Comparison of ENCODE assay signal across 12 cellular contexts in genomic region chr19:35851213-35852028, GRCh38. TPM values are rescaled to one million over a fixed set of nuclear protein-coding genes. Genes with fewer than 3 reads are reported as not detected.
DNase-seq lines count a peak whose midpoint lies in the region; ATAC-seq and TF ChIP-seq lines count a peak whose summit lies in the region.
"Had no signal": no experiment of that assay in that cellular context is flagged by ENCODE, and none has a peak within 500 bp of the region (broad histone marks: within the 10 kb centered on the region; RNA-seq: fewer than 3 reads in every experiment).

No MANE protein-coding gene starts in this region.

- no peak overlapping the region for H2BK5ac ChIP-seq in H9 (ENCODE audit: insufficient read length, low read length)

- no peaks in the 10 kb centered on the region for H3K79me1 ChIP-seq in H9 (ENCODE audit: insufficient read depth, low read depth, low read length, poor library complexity, severe bottlenecking)

- CTCF ChIA-PET in activated CD4-positive, alpha-beta memory T cell treated with anti-CD3 and anti-CD28 coated beads, Interleukin-2, amount 10 ng/mL, durations not matched to agents 7 days and 5 days (lab: Charles Lee), result no interaction called here

- H3K27me3 ChIP-seq in H9 (ENCODE audit: insufficient read depth, low read length), result peaks cover 2% of the 10 kb centered on the region; the same call in 1 of the 2 replicates

- H4K20me1 ChIP-seq in H9 (ENCODE audit: control insufficient read depth, insufficient read depth, insufficient read length), result no peaks in the 10 kb centered on the region

- H3K27ac Mint-ChIP-seq in H9, result peak overlapping the region in 1 of 3 experiments; percentile 81; a peak in 2 of 7 replicates
- no peak overlapping the region for H3K27ac Mint-ChIP-seq in chondrocyte (ENCODE audit: unreplicated experiment)
- H3K27ac Mint-ChIP-seq in activated CD4-positive, alpha-beta memory T cell treated with anti-CD3 and anti-CD28 coated beads, Interleukin-2, amount 10 ng/mL, durations not matched to agents 7 days and 5 days, result no peak overlapping the region
- H3K27ac Mint-ChIP-seq in stimulated activated naive B cell treated with anti-CD40 and anti-IgM and Interleukin-4, amounts not matched to agents 10 μg/mL and 1 μg/mL and 100 μg/mL, for 72 hours, result no peak overlapping the region
- H3K27ac Mint-ChIP-seq: CD14-positive monocyte; dendritic cell treated with granulocyte-macrophage colony-stimulating factor and Interleukin-4, amounts not matched to agents 40 ng/mL and 50 ng/mL, for 4 days had no signal

- H3K23me2 ChIP-seq in H9 (ENCODE audit: insufficient read length, low read depth, low read length, poor library complexity, severe bottlenecking), result peaks cover 12% of the 10 kb centered on the region

- no peak overlapping the region for H2BK120ac ChIP-seq in H9 (ENCODE audit: low read depth, low read length, poor library complexity, severe bottlenecking)

- no peaks in the 10 kb centered on the region for H3K9me3 ChIP-seq in H9 (ENCODE audit: control insufficient read depth, low read depth, low read length)
- H3K9me3 ChIP-seq: heart right ventricle had no signal

- H4K5ac ChIP-seq in H9 (ENCODE audit: insufficient read length, low read depth, low read length), result peak overlapping the region; percentile 72

- H4K91ac ChIP-seq in H9 (ENCODE audit: insufficient read length, low read depth, low read length), result no peak overlapping the region

- H3K4me2 ChIP-seq in H9 (ENCODE audit: insufficient read depth, insufficient read length, low read length), result no peak overlapping the region

- no CpG with 5 or more reads among the region's 32 CpGs for WGBS in H9 (ENCODE audit: extremely low coverage, insufficient read length, low lambda C conversion rate)

- H4K8ac ChIP-seq in H9 (replicated peaks; ENCODE audit: insufficient read length, low read depth, low read length), result no peak overlapping the region

- no peak overlapping the region for H3K56ac ChIP-seq in H9 (ENCODE audit: insufficient read length, low read depth, low read length)

- H3K4me1 Mint-ChIP-seq in H9 (peaks cover 13 to 36% of the 10 kb centered on the region in 2 experiments), chondrocyte (ENCODE audit: low read depth) (peaks cover under 1% of the 10 kb centered on the region)
- H3K4me1 Mint-ChIP-seq in activated CD4-positive, alpha-beta memory T cell treated with anti-CD3 and anti-CD28 coated beads, Interleukin-2, amount 10 ng/mL, durations not matched to agents 7 days and 5 days, result peaks cover 3% of the 10 kb centered on the region
- peaks cover 8 to 10% of the 10 kb centered on the region in 2 donors for H3K4me1 Mint-ChIP-seq in stimulated activated naive B cell treated with anti-CD40 and anti-IgM and Interleukin-4, amounts not matched to agents 10 μg/mL and 1 μg/mL and 100 μg/mL, for 72 hours
- H3K4me1 Mint-ChIP-seq: CD14-positive monocyte had no signal

- no peak overlapping the region for H3K4ac ChIP-seq in H9 (ENCODE audit: low read depth, low read length)

- no peak overlapping the region for H2AK5ac ChIP-seq in H9 (ENCODE audit: insufficient read length, low read length)

- H3K18ac ChIP-seq in H9 (ENCODE audit: insufficient read length, low read depth, low read length), result peak overlapping the region; percentile 87

- H2BK20ac ChIP-seq in H9 (ENCODE audit: low read depth, low read length, poor library complexity, severe bottlenecking), result no peak overlapping the region

- no peak overlapping the region for H3K9ac ChIP-seq in H9 (ENCODE audit: extremely low read depth, insufficient read length, low read length)

- TF ChIP-seq CTCF in 22Rv1 (IDR thresholded peaks at IDR 0.05), result peak; percentile 36
- TF ChIP-seq CTCF in H9 (conservative IDR thresholded peaks at IDR 0.05), result peak; percentile 83
- TF ChIP-seq CTCF in chondrocyte (IDR thresholded peaks at IDR 0.05), result peak; percentile 25

- ATAC-seq in stimulated activated naive B cell treated with anti-CD40 and anti-IgM and Interleukin-4, amounts not matched to agents 10 μg/mL and 1 μg/mL and 100 μg/mL, for 72 hours (replicated peaks), result no peak
- ATAC-seq in GM21825 (IDR thresholded peaks at IDR 0.05; ENCODE audit: unreplicated experiment), result no peak

- H3K27me3 Mint-ChIP-seq in H9 (ENCODE audit: low read depth) (peaks cover 74% of the 10 kb centered on the region), chondrocyte (ENCODE audit: low read depth) (peaks cover 65% of the 10 kb centered on the region)
- H3K27me3 Mint-ChIP-seq in activated CD4-positive, alpha-beta memory T cell treated with anti-CD3 and anti-CD28 coated beads, Interleukin-2, amount 10 ng/mL, durations not matched to agents 7 days and 5 days, result peaks cover 44% of the 10 kb centered on the region
- H3K27me3 Mint-ChIP-seq in stimulated activated naive B cell treated with anti-CD40 and anti-IgM and Interleukin-4, amounts not matched to agents 10 μg/mL and 1 μg/mL and 100 μg/mL, for 72 hours, result peaks cover 69 to 79% of the 10 kb centered on the region in 2 donors

- no peak overlapping the region for H2BK15ac ChIP-seq in H9 (ENCODE audit: low read depth, low read length)

- POLR2A ChIA-PET in activated CD4-positive, alpha-beta memory T cell treated with anti-CD3 and anti-CD28 coated beads, Interleukin-2, amount 10 ng/mL, durations not matched to agents 7 days and 5 days (lab: Charles Lee), result no interaction called here

- no peaks in the 10 kb centered on the region; the same call in 1 of the 2 replicates for H3K4me1 ChIP-seq in H9 (ENCODE audit: insufficient read depth, low read length)

- no peak overlapping the region for H3K14ac ChIP-seq in H9 (ENCODE audit: insufficient read depth, low read length)

- H3K9me3 Mint-ChIP-seq in H9 (no peaks in the 10 kb centered on the region; a peak in 1 of 5 replicates), chondrocyte (ENCODE audit: low read depth) (no peaks in the 10 kb centered on the region)
- no peaks in the 10 kb centered on the region for H3K9me3 Mint-ChIP-seq in activated CD4-positive, alpha-beta memory T cell treated with anti-CD3 and anti-CD28 coated beads, Interleukin-2, amount 10 ng/mL, durations not matched to agents 7 days and 5 days
- no peaks in the 10 kb centered on the region for H3K9me3 Mint-ChIP-seq in stimulated activated naive B cell treated with anti-CD40 and anti-IgM and Interleukin-4, amounts not matched to agents 10 μg/mL and 1 μg/mL and 100 μg/mL, for 72 hours
- H3K9me3 Mint-ChIP-seq: dendritic cell treated with granulocyte-macrophage colony-stimulating factor and Interleukin-4, amounts not matched to agents 40 ng/mL and 50 ng/mL, for 4 days had no signal

- H3T11ph ChIP-seq in H9 (ENCODE audit: low read length), result no peak overlapping the region

- H3K36me3 Mint-ChIP-seq in H9 (ENCODE audit: insufficient read depth in 1 of 3, low read depth in 3 of 3) (no peaks in the 10 kb centered on the region; a peak in 1 of 7 replicates), chondrocyte (ENCODE audit: low read depth) (peaks cover 2% of the 10 kb centered on the region)
- H3K36me3 Mint-ChIP-seq in activated CD4-positive, alpha-beta memory T cell treated with anti-CD3 and anti-CD28 coated beads, Interleukin-2, amount 10 ng/mL, durations not matched to agents 7 days and 5 days (ENCODE audit: low read depth), result no peaks in the 10 kb centered on the region
- no peaks in the 10 kb centered on the region for H3K36me3 Mint-ChIP-seq in stimulated activated naive B cell treated with anti-CD40 and anti-IgM and Interleukin-4, amounts not matched to agents 10 μg/mL and 1 μg/mL and 100 μg/mL, for 72 hours
- H3K36me3 Mint-ChIP-seq: CD14-positive monocyte had no signal

- H3K4me3 Mint-ChIP-seq in H9 (peak overlapping the region; percentile 45 to 68), chondrocyte (ENCODE audit: unreplicated experiment) (no peak overlapping the region)
- H3K4me3 Mint-ChIP-seq in activated CD4-positive, alpha-beta memory T cell treated with anti-CD3 and anti-CD28 coated beads, Interleukin-2, amount 10 ng/mL, durations not matched to agents 7 days and 5 days, result no peak overlapping the region
- no peak overlapping the region for H3K4me3 Mint-ChIP-seq in stimulated activated naive B cell treated with anti-CD40 and anti-IgM and Interleukin-4, amounts not matched to agents 10 μg/mL and 1 μg/mL and 100 μg/mL, for 72 hours
- H3K4me3 Mint-ChIP-seq: dendritic cell treated with granulocyte-macrophage colony-stimulating factor and Interleukin-4, amounts not matched to agents 40 ng/mL and 50 ng/mL, for 4 days had no signal

- H3K23ac ChIP-seq in H9 (ENCODE audit: insufficient read length, low read depth, low read length), result no peak overlapping the region

- H3K27ac ChIP-seq in 22Rv1, result no peak overlapping the region
- no peak overlapping the region for H3K27ac ChIP-seq in H9 (ENCODE audit: insufficient read length, low read depth, low read length)
- H3K27ac ChIP-seq: heart right ventricle had no signal

- H2BK12ac ChIP-seq in H9 (ENCODE audit: insufficient read length, low read depth, low read length), result no peak overlapping the region

- no peak overlapping the region for H2AFZ ChIP-seq in H9 (ENCODE audit: low read length)

- H3K79me2 ChIP-seq in H9 (ENCODE audit: insufficient read depth, low read length), result no peaks in the 10 kb centered on the region

- DNase-seq in H9, result peak; percentile 84
- DNase-seq in chondrocyte (ENCODE audit: low spot score), result no peak
- no peak for DNase-seq in activated CD4-positive, alpha-beta memory T cell treated with anti-CD3 and anti-CD28 coated beads, Interleukin-2, amount 10 ng/mL, durations not matched to agents 7 days and 5 days
- no peak for DNase-seq in stimulated activated naive B cell treated with anti-CD40 and anti-IgM and Interleukin-4, amounts not matched to agents 10 μg/mL and 1 μg/mL and 100 μg/mL, for 72 hours
- DNase-seq: activated effector memory CD4-positive, alpha-beta T cell treated with Interleukin-2 at 50 U/mL for 16 hours; heart right ventricle; MV-4-11; trophoblast cell had no signal

RNA-seq across cellular contexts. Expression of gene NPHS1, which starts 0.9 kb away (rescaled TPM):
- total RNA-seq in H9 (2021) (0.83 and 1.1 TPM in 2 replicates), chondrocyte (not detected in 3 replicates)
- not detected for total RNA-seq in activated CD4-positive, alpha-beta memory T cell treated with anti-CD3 and anti-CD28 coated beads, Interleukin-2, amount 10 ng/mL, durations not matched to agents 7 days and 5 days

RNA-seq across cellular contexts. Expression of gene KIRREL2, which starts 5.3 kb away (rescaled TPM):
- total RNA-seq in H9 (2021) (3.1 and 3.6 TPM in 2 replicates), chondrocyte (0.22 TPM in 1 of 3 replicates, not detected in the others)
- total RNA-seq in activated CD4-positive, alpha-beta memory T cell treated with anti-CD3 and anti-CD28 coated beads, Interleukin-2, amount 10 ng/mL, durations not matched to agents 7 days and 5 days, result under 1 TPM; 0.55 to 0.58 TPM

RNA-seq across cellular contexts. Expression of gene APLP1, which starts 17.0 kb away (rescaled TPM):
- 29.9 and 36.9 TPM in 2 replicates for total RNA-seq in H9 (2021)
- total RNA-seq in chondrocyte, result 31.7 to 76.4 TPM (median 66.8 TPM) in 3 replicates
- total RNA-seq in activated CD4-positive, alpha-beta memory T cell treated with anti-CD3 and anti-CD28 coated beads, Interleukin-2, amount 10 ng/mL, durations not matched to agents 7 days and 5 days, result 1 to 10 TPM in 1 of 2 experiments, under 1 TPM in 1; 0.76 to 1.1 TPM

RNA-seq across cellular contexts. Expression of gene PRODH2, which starts 38.8 kb away (rescaled TPM):
- total RNA-seq in H9 (2021) (not detected in 2 replicates), chondrocyte (not detected in 3 replicates)
- total RNA-seq in activated CD4-positive, alpha-beta memory T cell treated with anti-CD3 and anti-CD28 coated beads, Interleukin-2, amount 10 ng/mL, durations not matched to agents 7 days and 5 days, result not detected
- total RNA-seq: heart right ventricle had no signal

RNA-seq across cellular contexts. Expression of gene NFKBID, which starts 48.9 kb away (rescaled TPM):
- total RNA-seq in H9 (2021) (18.4 and 18.8 TPM in 2 replicates), chondrocyte (4.4 to 5.0 TPM (median 4.4 TPM) in 3 replicates)
- total RNA-seq in activated CD4-positive, alpha-beta memory T cell treated with anti-CD3 and anti-CD28 coated beads, Interleukin-2, amount 10 ng/mL, durations not matched to agents 7 days and 5 days, result 10 to 100 TPM; 36.3 to 40.3 TPM

Comparison
In these comparisons a context has a peak if more than half of its experiments do, and no peak if none do; other contexts are left out.
1. CTCF ChIP-seq: peak in every context shown above with its lines; median percentile 83 in H9; 36 in 22Rv1; 25 in chondrocyte.
2. H3K4me3 Mint-ChIP-seq: peak in H9 (2 of 2); none in chondrocyte (single experiment), activated CD4-positive, alpha-beta memory T cell treated with anti-CD3 and anti-CD28 coated beads, Interleukin-2, amount 10 ng/mL, durations not matched to agents 7 days and 5 days (single experiment) and stimulated activated naive B cell treated with anti-CD40 and anti-IgM and Interleukin-4, amounts not matched to agents 10 μg/mL and 1 μg/mL and 100 μg/mL, for 72 hours (0 of 2).
3. RNA of gene APLP1, which starts 17.0 kb away (total RNA-seq): 31.7 to 76.4 TPM in chondrocyte and 29.9 to 36.9 TPM in H9; 0.76 to 1.1 TPM in activated CD4-positive, alpha-beta memory T cell treated with anti-CD3 and anti-CD28 coated beads, Interleukin-2, amount 10 ng/mL, durations not matched to agents 7 days and 5 days; every median in the first group is over 10 times any median in the second.